Comparison of ENCODE assay signal across 9 cellular contexts in genomic region chr1:203322480-203323179, GRCh38. TPM values are rescaled to one million over a fixed set of nuclear protein-coding genes. Genes with fewer than 3 reads are reported as not detected.
A peak's percentile ranks its signal among the peaks of the same experiment; 100 is the strongest.
DNase-seq lines count a peak whose midpoint lies in the region; ATAC-seq and TF ChIP-seq lines count a peak whose summit lies in the region.
"Had no signal": no experiment of that assay in that cellular context is flagged by ENCODE, and none has a peak within 500 bp of the region (broad histone marks: within the 10 kb centered on the region; RNA-seq: fewer than 3 reads in every experiment).

No MANE protein-coding gene starts in this region.

- ATAC-seq in GM21390 (IDR thresholded peaks at IDR 0.05; ENCODE audit: unreplicated experiment) (no peak), GM18868 (IDR thresholded peaks at IDR 0.05; ENCODE audit: unreplicated experiment) (no peak)

- DNase-seq in cardiac fibroblast (ENCODE audit: low read depth in 2 of 2) = peak; percentile 40 to 88
- peak; percentile 69 for DNase-seq in myocyte (ENCODE audit: low read depth)
- DNase-seq in amygdala (lab: John Stamatoyannopoulos, UW) = no peak
- no peak for DNase-seq in NCI-H526 (lab: John Stamatoyannopoulos, UW)
- DNase-seq: IMR-90 had no signal

- no peaks in the 10 kb centered on the region for H3K27me3 Mint-ChIP-seq in IgD-negative memory B cell

- H3K4me3 ChIP-seq in cardiac fibroblast (replicated peaks in 1 of 2; ENCODE audit: low read depth in 2 of 2, low read length in 2 of 2) = no peak overlapping the region

- peak overlapping the region; percentile 21; the same call in 1 of the 2 replicates for H3K27ac ChIP-seq in 22Rv1

- peak overlapping the region in 3 of 4 donors; percentile 69 to 85 (median 82) for H3K4me3 Mint-ChIP-seq in IgD-negative memory B cell

- H3K4me1 Mint-ChIP-seq in IgD-negative memory B cell = peaks cover 61 to 75% (median 74%) of the 10 kb centered on the region in 3 donors

- no peaks in the 10 kb centered on the region for H3K9me3 Mint-ChIP-seq in IgD-negative memory B cell

- TF ChIP-seq CTCF in 22Rv1 (IDR thresholded peaks at IDR 0.05) (no peak), cardiac fibroblast (IDR thresholded peaks at IDR 0.05; ENCODE audit: low read depth, low read length) (no peak)

- H3K27ac Mint-ChIP-seq in IgD-negative memory B cell = peak overlapping the region; percentile 87 to 96 (median 96)

- H3K36me3 Mint-ChIP-seq in IgD-negative memory B cell = no peaks in the 10 kb centered on the region

RNA-seq across cellular contexts. Expression of gene BTG2, which starts 17.3 kb away (rescaled TPM):
- polyA plus RNA-seq in IgD-negative memory B cell = 202 TPM
- total RNA-seq in myocyte = 55.6 and 95.2 TPM in 2 replicates
- polyA plus RNA-seq in myocyte (2012) = 33.6 TPM

RNA-seq across cellular contexts. Expression of gene FMOD, which starts 28.3 kb away (rescaled TPM):
- 0.28 TPM for polyA plus RNA-seq in IgD-negative memory B cell
- 4.4 and 10.6 TPM in 2 replicates for total RNA-seq in myocyte
- 1.7 TPM for polyA plus RNA-seq in myocyte (2012)

Comparison
In these comparisons a context has a peak if more than half of its experiments do, and no peak if none do; other contexts are left out.
1. DNase-seq: peak in cardiac fibroblast (2 of 2) and myocyte (single experiment); none in amygdala (0 of 56) and NCI-H526 (0 of 2).